ENCODE assay signal across 16 cellular contexts in the genomic region with DNA sequence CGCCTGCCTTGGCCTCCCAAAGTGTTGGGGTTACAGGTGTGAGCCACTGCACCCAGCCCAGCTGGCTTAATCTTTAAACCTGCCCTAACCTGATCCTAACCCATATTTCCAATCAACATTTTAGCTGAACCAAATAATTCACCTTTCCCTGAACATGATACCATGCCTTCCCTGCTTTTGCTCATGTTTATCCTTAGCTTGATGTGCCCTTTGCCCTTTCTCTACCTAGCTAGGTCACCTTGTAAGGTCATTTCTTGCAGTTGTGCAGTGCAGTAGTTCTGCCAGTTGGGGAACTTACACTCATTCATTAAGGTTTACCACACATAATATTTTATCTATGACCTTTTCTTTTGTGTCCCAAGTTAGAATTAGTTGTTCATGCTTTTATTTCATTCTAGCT.
"Had no signal": no experiment of that assay in that cellular context is flagged by ENCODE, and none has a peak within 500 bp of the region (broad histone marks: within the 10 kb centered on the region; RNA-seq: fewer than 3 reads in every experiment).

No MANE protein-coding gene starts in this region.

- DNase-seq: effector memory CD4-positive, alpha-beta T cell; heart left ventricle; hippocampal formation; left colon; naive thymus-derived CD4-positive, alpha-beta T cell; nephron progenitor cell; posterior cingulate gyrus; spleen; stimulated activated CD4-positive, alpha-beta T cell treated with anti-CD3 and anti-CD28 coated beads, Interleukin-15, amount 100 ng/mL, for 24 hours; stimulated activated CD4-positive, alpha-beta T cell treated with anti-CD3 and anti-CD28 coated beads, Interleukin-1b, Interleukin-23, amount 100 ng/mL, for 48 hours; stimulated activated CD4-positive, alpha-beta T cell treated with anti-CD3 and anti-CD28 coated beads, Interleukin-4, amount 100 ng/mL, for 24 hours; stimulated activated naive B cell treated with anti-CD40 and anti-IgM and Interleukin-4, amounts not matched to agents 10 μg/mL and 1 μg/mL and 100 μg/mL, for 72 hours; trophoblast cell had no signal

- H3K27ac Mint-ChIP-seq: naive thymus-derived CD4-positive, alpha-beta T cell; nephron progenitor cell; stimulated activated naive B cell treated with anti-CD40 and anti-IgM and Interleukin-4, amounts not matched to agents 10 μg/mL and 1 μg/mL and 100 μg/mL, for 72 hours had no signal

- H3K36me3 ChIP-seq: neutrophil had no signal

- H3K9me3 ChIP-seq: heart left ventricle, neutrophil, spleen had no signal

- H3K27ac ChIP-seq: heart left ventricle, neutrophil, spleen had no signal

- H3K9me3 Mint-ChIP-seq: naive thymus-derived CD4-positive, alpha-beta T cell; nephron progenitor cell; stimulated activated naive B cell treated with anti-CD40 and anti-IgM and Interleukin-4, amounts not matched to agents 10 μg/mL and 1 μg/mL and 100 μg/mL, for 72 hours had no signal

- H3K4me3 ChIP-seq: heart left ventricle, spleen had no signal

- H3K27me3 ChIP-seq: heart left ventricle, neutrophil, spleen had no signal

- H3K27me3 Mint-ChIP-seq: naive thymus-derived CD4-positive, alpha-beta T cell; stimulated activated naive B cell treated with anti-CD40 and anti-IgM and Interleukin-4, amounts not matched to agents 10 μg/mL and 1 μg/mL and 100 μg/mL, for 72 hours had no signal

- H3K4me3 Mint-ChIP-seq: naive thymus-derived CD4-positive, alpha-beta T cell; nephron progenitor cell; stimulated activated naive B cell treated with anti-CD40 and anti-IgM and Interleukin-4, amounts not matched to agents 10 μg/mL and 1 μg/mL and 100 μg/mL, for 72 hours had no signal

- ATAC-seq: esophagus mucosa; heart left ventricle; left colon; naive thymus-derived CD4-positive, alpha-beta T cell; sciatic nerve; stimulated activated naive B cell treated with anti-CD40 and anti-IgM and Interleukin-4, amounts not matched to agents 10 μg/mL and 1 μg/mL and 100 μg/mL, for 72 hours had no signal
